Comparison of ENCODE assay signal across 1 cellular context in genomic region chr1:109499081-109499480, GRCh38.
TF ChIP-seq lines count a peak whose summit lies in the region.

No MANE protein-coding gene starts in this region.

TF ChIP-seq in H1, 55 proteins besides CTCF, POLR2A, EP300 and RAD21:
- no peak for TF ChIP-seq JUN (IDR thresholded peaks at IDR 0.05; ENCODE audit: low read depth, low read length)
- no peak for TF ChIP-seq ASH2L (IDR thresholded peaks at IDR 0.05; ENCODE audit: low read length)
- no peak for TF ChIP-seq SIN3A (conservative IDR thresholded peaks at IDR 0.05 in 1 of 2, IDR thresholded peaks at IDR 0.05 in 1 of 2; ENCODE audit: low read depth in 1 of 2, low read length in 2 of 2)
- TF ChIP-seq ZNF274 (IDR thresholded peaks at IDR 0.05; ENCODE audit: borderline replicate concordance, extremely low read depth, low read length): no peak
- no peak for TF ChIP-seq SAP30 (IDR thresholded peaks at IDR 0.05; ENCODE audit: insufficient read depth, insufficient replicate concordance, low read length)
- TF ChIP-seq KDM4A (IDR thresholded peaks at IDR 0.05; ENCODE audit: low read depth, low read length, severe bottlenecking): no peak
- no peak for TF ChIP-seq RNF2 (IDR thresholded peaks at IDR 0.05; ENCODE audit: borderline replicate concordance, low read depth, low read length, missing control alignments, poor library complexity, severe bottlenecking)
- no peak for TF ChIP-seq BCL11A (IDR thresholded peaks at IDR 0.05; ENCODE audit: low read depth in 2 of 2, low read length in 2 of 2)
- no peak for TF ChIP-seq HDAC6 (IDR thresholded peaks at IDR 0.05; ENCODE audit: low read depth, low read length)
- no peak for TF ChIP-seq JUND (IDR thresholded peaks at IDR 0.05; ENCODE audit: low read length)
- no peak for TF ChIP-seq BRCA1 (IDR thresholded peaks at IDR 0.05; ENCODE audit: low read depth, low read length)
- no peak for TF ChIP-seq TCF12 (IDR thresholded peaks at IDR 0.05; ENCODE audit: low read depth, low read length)
- TF ChIP-seq POU5F1 (IDR thresholded peaks at IDR 0.05; ENCODE audit: low read depth, low read length): no peak
- TF ChIP-seq SIRT6 (IDR thresholded peaks at IDR 0.05; ENCODE audit: low read length): no peak
- TF ChIP-seq GTF2F1 (IDR thresholded peaks at IDR 0.05; ENCODE audit: borderline replicate concordance, low read depth, low read length): no peak
- no peak for TF ChIP-seq MAX (IDR thresholded peaks at IDR 0.05)
